Comparison of ENCODE assay signal across 1 cellular context in the genomic region with DNA sequence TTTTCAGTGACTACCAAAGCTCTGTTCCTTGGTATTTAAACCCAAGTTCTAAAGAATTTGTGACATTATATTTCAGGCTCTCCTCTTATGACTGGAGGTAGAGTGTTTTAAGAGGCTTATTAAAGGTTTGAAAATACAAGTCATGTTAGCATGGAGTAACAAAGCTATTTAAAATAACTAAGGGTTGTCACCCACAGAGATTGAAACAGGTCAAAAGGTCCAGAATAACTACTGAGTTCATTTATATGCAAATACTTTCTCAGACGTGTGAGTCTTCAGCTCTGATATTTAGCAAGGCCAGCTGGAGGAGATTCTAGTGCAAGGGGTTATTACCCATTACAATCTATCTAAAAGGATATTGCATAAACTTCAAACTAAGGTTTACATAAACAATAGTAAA.
TF ChIP-seq lines count a peak whose summit lies in the region.

No MANE protein-coding gene starts in this region.

TF ChIP-seq in GM23338, 12 proteins besides CTCF, POLR2A, EP300 and RAD21 (continued from another document):
- TF ChIP-seq, protein P1, sequence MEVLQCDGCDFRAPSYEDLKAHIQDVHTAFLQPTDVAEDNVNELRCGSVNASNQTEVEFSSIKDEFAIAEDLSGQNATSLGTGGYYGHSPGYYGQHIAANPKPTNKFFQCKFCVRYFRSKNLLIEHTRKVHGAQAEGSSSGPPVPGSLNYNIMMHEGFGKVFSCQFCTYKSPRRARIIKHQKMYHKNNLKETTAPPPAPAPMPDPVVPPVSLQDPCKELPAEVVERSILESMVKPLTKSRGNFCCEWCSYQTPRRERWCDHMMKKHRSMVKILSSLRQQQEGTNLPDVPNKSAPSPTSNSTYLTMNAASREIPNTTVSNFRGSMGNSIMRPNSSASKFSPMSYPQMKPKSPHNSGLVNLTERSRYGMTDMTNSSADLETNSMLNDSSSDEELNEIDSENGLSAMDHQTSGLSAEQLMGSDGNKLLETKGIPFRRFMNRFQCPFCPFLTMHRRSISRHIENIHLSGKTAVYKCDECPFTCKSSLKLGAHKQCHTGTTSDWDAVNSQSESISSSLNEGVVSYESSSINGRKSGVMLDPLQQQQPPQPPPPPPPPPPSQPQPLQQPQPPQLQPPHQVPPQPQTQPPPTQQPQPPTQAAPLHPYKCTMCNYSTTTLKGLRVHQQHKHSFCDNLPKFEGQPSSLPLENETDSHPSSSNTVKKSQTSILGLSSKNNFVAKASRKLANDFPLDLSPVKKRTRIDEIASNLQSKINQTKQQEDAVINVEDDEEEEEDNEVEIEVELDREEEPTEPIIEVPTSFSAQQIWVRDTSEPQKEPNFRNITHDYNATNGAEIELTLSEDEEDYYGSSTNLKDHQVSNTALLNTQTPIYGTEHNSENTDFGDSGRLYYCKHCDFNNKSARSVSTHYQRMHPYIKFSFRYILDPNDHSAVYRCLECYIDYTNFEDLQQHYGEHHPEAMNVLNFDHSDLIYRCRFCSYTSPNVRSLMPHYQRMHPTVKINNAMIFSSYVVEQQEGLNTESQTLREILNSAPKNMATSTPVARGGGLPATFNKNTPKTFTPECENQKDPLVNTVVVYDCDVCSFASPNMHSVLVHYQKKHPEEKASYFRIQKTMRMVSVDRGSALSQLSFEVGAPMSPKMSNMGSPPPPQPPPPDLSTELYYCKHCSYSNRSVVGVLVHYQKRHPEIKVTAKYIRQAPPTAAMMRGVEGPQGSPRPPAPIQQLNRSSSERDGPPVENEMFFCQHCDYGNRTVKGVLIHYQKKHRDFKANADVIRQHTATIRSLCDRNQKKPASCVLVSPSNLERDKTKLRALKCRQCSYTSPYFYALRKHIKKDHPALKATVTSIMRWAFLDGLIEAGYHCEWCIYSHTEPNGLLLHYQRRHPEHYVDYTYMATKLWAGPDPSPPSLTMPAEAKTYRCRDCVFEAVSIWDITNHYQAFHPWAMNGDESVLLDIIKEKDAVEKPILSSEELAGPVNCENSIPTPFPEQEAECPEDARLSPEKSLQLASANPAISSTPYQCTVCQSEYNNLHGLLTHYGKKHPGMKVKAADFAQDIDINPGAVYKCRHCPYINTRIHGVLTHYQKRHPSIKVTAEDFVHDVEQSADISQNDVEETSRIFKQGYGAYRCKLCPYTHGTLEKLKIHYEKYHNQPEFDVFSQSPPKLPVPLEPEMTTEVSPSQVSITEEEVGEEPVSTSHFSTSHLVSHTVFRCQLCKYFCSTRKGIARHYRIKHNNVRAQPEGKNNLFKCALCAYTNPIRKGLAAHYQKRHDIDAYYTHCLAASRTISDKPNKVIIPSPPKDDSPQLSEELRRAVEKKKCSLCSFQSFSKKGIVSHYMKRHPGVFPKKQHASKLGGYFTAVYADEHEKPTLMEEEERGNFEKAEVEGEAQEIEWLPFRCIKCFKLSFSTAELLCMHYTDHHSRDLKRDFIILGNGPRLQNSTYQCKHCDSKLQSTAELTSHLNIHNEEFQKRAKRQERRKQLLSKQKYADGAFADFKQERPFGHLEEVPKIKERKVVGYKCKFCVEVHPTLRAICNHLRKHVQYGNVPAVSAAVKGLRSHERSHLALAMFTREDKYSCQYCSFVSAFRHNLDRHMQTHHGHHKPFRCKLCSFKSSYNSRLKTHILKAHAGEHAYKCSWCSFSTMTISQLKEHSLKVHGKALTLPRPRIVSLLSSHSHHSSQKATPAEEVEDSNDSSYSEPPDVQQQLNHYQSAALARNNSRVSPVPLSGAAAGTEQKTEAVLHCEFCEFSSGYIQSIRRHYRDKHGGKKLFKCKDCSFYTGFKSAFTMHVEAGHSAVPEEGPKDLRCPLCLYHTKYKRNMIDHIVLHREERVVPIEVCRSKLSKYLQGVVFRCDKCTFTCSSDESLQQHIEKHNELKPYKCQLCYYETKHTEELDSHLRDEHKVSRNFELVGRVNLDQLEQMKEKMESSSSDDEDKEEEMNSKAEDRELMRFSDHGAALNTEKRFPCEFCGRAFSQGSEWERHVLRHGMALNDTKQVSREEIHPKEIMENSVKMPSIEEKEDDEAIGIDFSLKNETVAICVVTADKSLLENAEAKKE (CRISPR knock-in tag; IDR thresholded peaks at IDR 0.05) = no peak
- TF ChIP-seq JUNB (IDR thresholded peaks at IDR 0.05; ENCODE audit: unreplicated experiment) (no peak), NANOG (IDR thresholded peaks at IDR 0.05; ENCODE audit: borderline replicate concordance) (no peak), EZH2 (IDR thresholded peaks at IDR 0.05; ENCODE audit: low read depth, unreplicated experiment) (no peak), POLR2AphosphoS5 (IDR thresholded peaks at IDR 0.05; ENCODE audit: low read depth) (no peak), ZNF114 (CRISPR knock-in tag; IDR thresholded peaks at IDR 0.05) (no peak), CREB1 (CRISPR knock-in tag; IDR thresholded peaks at IDR 0.05; ENCODE audit: low read depth) (no peak), ZNF331 (CRISPR knock-in tag; IDR thresholded peaks at IDR 0.05; ENCODE audit: low read depth) (no peak)
- TF ChIP-seq, protein P2, sequence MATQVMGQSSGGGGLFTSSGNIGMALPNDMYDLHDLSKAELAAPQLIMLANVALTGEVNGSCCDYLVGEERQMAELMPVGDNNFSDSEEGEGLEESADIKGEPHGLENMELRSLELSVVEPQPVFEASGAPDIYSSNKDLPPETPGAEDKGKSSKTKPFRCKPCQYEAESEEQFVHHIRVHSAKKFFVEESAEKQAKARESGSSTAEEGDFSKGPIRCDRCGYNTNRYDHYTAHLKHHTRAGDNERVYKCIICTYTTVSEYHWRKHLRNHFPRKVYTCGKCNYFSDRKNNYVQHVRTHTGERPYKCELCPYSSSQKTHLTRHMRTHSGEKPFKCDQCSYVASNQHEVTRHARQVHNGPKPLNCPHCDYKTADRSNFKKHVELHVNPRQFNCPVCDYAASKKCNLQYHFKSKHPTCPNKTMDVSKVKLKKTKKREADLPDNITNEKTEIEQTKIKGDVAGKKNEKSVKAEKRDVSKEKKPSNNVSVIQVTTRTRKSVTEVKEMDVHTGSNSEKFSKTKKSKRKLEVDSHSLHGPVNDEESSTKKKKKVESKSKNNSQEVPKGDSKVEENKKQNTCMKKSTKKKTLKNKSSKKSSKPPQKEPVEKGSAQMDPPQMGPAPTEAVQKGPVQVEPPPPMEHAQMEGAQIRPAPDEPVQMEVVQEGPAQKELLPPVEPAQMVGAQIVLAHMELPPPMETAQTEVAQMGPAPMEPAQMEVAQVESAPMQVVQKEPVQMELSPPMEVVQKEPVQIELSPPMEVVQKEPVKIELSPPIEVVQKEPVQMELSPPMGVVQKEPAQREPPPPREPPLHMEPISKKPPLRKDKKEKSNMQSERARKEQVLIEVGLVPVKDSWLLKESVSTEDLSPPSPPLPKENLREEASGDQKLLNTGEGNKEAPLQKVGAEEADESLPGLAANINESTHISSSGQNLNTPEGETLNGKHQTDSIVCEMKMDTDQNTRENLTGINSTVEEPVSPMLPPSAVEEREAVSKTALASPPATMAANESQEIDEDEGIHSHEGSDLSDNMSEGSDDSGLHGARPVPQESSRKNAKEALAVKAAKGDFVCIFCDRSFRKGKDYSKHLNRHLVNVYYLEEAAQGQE (IDR thresholded peaks at IDR 0.05; ENCODE audit: unreplicated experiment) = no peak
- TF ChIP-seq, protein P3, sequence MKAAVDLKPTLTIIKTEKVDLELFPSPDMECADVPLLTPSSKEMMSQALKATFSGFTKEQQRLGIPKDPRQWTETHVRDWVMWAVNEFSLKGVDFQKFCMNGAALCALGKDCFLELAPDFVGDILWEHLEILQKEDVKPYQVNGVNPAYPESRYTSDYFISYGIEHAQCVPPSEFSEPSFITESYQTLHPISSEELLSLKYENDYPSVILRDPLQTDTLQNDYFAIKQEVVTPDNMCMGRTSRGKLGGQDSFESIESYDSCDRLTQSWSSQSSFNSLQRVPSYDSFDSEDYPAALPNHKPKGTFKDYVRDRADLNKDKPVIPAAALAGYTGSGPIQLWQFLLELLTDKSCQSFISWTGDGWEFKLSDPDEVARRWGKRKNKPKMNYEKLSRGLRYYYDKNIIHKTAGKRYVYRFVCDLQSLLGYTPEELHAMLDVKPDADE (IDR thresholded peaks at IDR 0.05) = no peak
TF ChIP-seq in GM23338: peak in this region for 0.
